In genomic region chr3:188792788-188793187, GRCh38 we compare ENCODE assay signal across 12 cellular contexts.
DNase-seq lines count a peak whose midpoint lies in the region; ATAC-seq, FAIRE-seq and TF ChIP-seq lines count a peak whose summit lies in the region.
"Had no signal": no experiment of that assay in that cellular context is flagged by ENCODE, and none has a peak within 500 bp of the region (broad histone marks: within the 10 kb centered on the region; RNA-seq: fewer than 3 reads in every experiment).

No MANE protein-coding gene starts in this region.

- no peak overlapping the region for H3K27ac Mint-ChIP-seq in activated CD4-positive, alpha-beta T cell treated with anti-CD3 and anti-CD28 coated beads, Interleukin-2, amount 10 ng/mL, durations not matched to agents 24 days and 14 days
- no peak overlapping the region for H3K27ac Mint-ChIP-seq in activated CD4-positive, alpha-beta T cell treated with anti-CD3 and anti-CD28 coated beads, Interleukin-2, amount 10 ng/mL, durations not matched to agents 7 days and 5 days
- H3K27ac Mint-ChIP-seq in astrocyte (ENCODE audit: unreplicated experiment) = peak overlapping the region; percentile 67

- no peaks in the 10 kb centered on the region for H3K27me3 Mint-ChIP-seq in activated CD4-positive, alpha-beta T cell treated with anti-CD3 and anti-CD28 coated beads, Interleukin-2, amount 10 ng/mL, durations not matched to agents 24 days and 14 days
- H3K27me3 Mint-ChIP-seq in activated CD4-positive, alpha-beta T cell treated with anti-CD3 and anti-CD28 coated beads, Interleukin-2, amount 10 ng/mL, durations not matched to agents 7 days and 5 days = no peaks in the 10 kb centered on the region
- no peaks in the 10 kb centered on the region for H3K27me3 Mint-ChIP-seq in astrocyte (ENCODE audit: low read depth, unreplicated experiment)

- no peak overlapping the region for H3K4me2 ChIP-seq in astrocyte (ENCODE audit: low read length)
- H3K4me2 ChIP-seq: BLaER1 had no signal

- peak; percentile 24 for TF ChIP-seq CTCF in astrocyte (IDR thresholded peaks at IDR 0.05; ENCODE audit: insufficient read depth, low read depth, low read length)
- TF ChIP-seq CTCF in gastroesophageal sphincter (IDR thresholded peaks at IDR 0.05) = peak in 2 of 4 experiments; percentile 22 to 42

- H2AFZ ChIP-seq in astrocyte (ENCODE audit: low read depth, low read length) = no peak overlapping the region

- H3K4me3 ChIP-seq in astrocyte (ENCODE audit: insufficient read depth, low read depth, low read length) (no peak overlapping the region), gastroesophageal sphincter (no peak overlapping the region)
- H3K4me3 ChIP-seq: BLaER1, SJCRH30 had no signal

- H3K36me3 ChIP-seq in astrocyte (ENCODE audit: insufficient read depth, low read length) (no peaks in the 10 kb centered on the region), gastroesophageal sphincter (no peaks in the 10 kb centered on the region)
- H3K36me3 ChIP-seq: BLaER1, SJCRH30 had no signal

- CTCF ChIA-PET in activated CD4-positive, alpha-beta T cell treated with anti-CD3 and anti-CD28 coated beads, Interleukin-2, amount 10 ng/mL, durations not matched to agents 7 days and 5 days (lab: Charles Lee) = interaction anchor here (0.6 to 1.1 kb wide), 3 partner anchors 146 to 1856 kb away, joined by 3 to 4 read pairs (median 3); no protein-coding TSS in a partner anchor

- peaks cover 6% of the 10 kb centered on the region for H3K4me1 Mint-ChIP-seq in activated CD4-positive, alpha-beta T cell treated with anti-CD3 and anti-CD28 coated beads, Interleukin-2, amount 10 ng/mL, durations not matched to agents 24 days and 14 days
- H3K4me1 Mint-ChIP-seq in activated CD4-positive, alpha-beta T cell treated with anti-CD3 and anti-CD28 coated beads, Interleukin-2, amount 10 ng/mL, durations not matched to agents 7 days and 5 days = no peaks in the 10 kb centered on the region
- H3K4me1 Mint-ChIP-seq in astrocyte (ENCODE audit: low read depth, unreplicated experiment) = peaks cover 36% of the 10 kb centered on the region

- TF ChIP-seq POLR2A in gastroesophageal sphincter (IDR thresholded peaks at IDR 0.05) = no peak

- H3K9me3 ChIP-seq in astrocyte (ENCODE audit: insufficient read depth, low read depth, low read length) (no peaks in the 10 kb centered on the region), gastroesophageal sphincter (no peaks in the 10 kb centered on the region)
- H3K9me3 ChIP-seq: BLaER1, SJCRH30 had no signal

- WGBS in gastroesophageal sphincter (ENCODE audit: low coverage in 1 of 2), 2 donors = 65 to 72% methylated on average over 5 of the region's 6 CpGs

- intact Hi-C loops in activated CD4-positive, alpha-beta T cell treated with anti-CD3 and anti-CD28 coated beads, Interleukin-2, amount 10 ng/mL, durations not matched to agents 24 days and 14 days (cut with micrococcal nuclease) = no loop called here

- H3K9me3 Mint-ChIP-seq in activated CD4-positive, alpha-beta T cell treated with anti-CD3 and anti-CD28 coated beads, Interleukin-2, amount 10 ng/mL, durations not matched to agents 24 days and 14 days = no peaks in the 10 kb centered on the region
- no peaks in the 10 kb centered on the region for H3K9me3 Mint-ChIP-seq in activated CD4-positive, alpha-beta T cell treated with anti-CD3 and anti-CD28 coated beads, Interleukin-2, amount 10 ng/mL, durations not matched to agents 7 days and 5 days
- peaks cover 10% of the 10 kb centered on the region for H3K9me3 Mint-ChIP-seq in astrocyte (ENCODE audit: unreplicated experiment)

- peak; percentile 51 for DNase-seq in activated CD4-positive, alpha-beta T cell treated with anti-CD3 and anti-CD28 coated beads, Interleukin-2, amount 10 ng/mL, durations not matched to agents 24 days and 14 days
- DNase-seq in activated CD4-positive, alpha-beta T cell treated with anti-CD3 and anti-CD28 coated beads, Interleukin-2, amount 10 ng/mL, durations not matched to agents 7 days and 5 days = no peak
- DNase-seq in astrocyte (ENCODE audit: low read depth) (no peak), iPS-NIHi7 (ENCODE audit: extremely low spot score) (peak; percentile 50), superior temporal gyrus (ENCODE audit: extremely low spot score) (peak; percentile 68), HUDEP-2 (lab: John Stamatoyannopoulos, UW; ENCODE audit: unreplicated experiment in 76 of 76) (no peak), cerebellum (ENCODE audit: low spot score) (no peak)
- DNase-seq: activated T-cell treated with anti-CD3 and anti-CD28 coated beads, Interleukin-2, amount 50 U/mL, for 48 hours; NCI-H1092 treated with DMSO at 0.1 percent for 48 hours had no signal

- H3K27ac ChIP-seq in astrocyte (ENCODE audit: low read depth, low read length) (no peak overlapping the region), gastroesophageal sphincter (no peak overlapping the region)
- H3K27ac ChIP-seq: BLaER1, SJCRH30 had no signal

- no peak overlapping the region for H3K4me3 Mint-ChIP-seq in activated CD4-positive, alpha-beta T cell treated with anti-CD3 and anti-CD28 coated beads, Interleukin-2, amount 10 ng/mL, durations not matched to agents 24 days and 14 days
- no peak overlapping the region for H3K4me3 Mint-ChIP-seq in activated CD4-positive, alpha-beta T cell treated with anti-CD3 and anti-CD28 coated beads, Interleukin-2, amount 10 ng/mL, durations not matched to agents 7 days and 5 days
- no peak overlapping the region for H3K4me3 Mint-ChIP-seq in astrocyte (ENCODE audit: unreplicated experiment)

- no peaks in the 10 kb centered on the region for H4K20me1 ChIP-seq in astrocyte (ENCODE audit: insufficient read depth, low read length)
- H4K20me1 ChIP-seq: BLaER1 had no signal

- ATAC-seq in gastroesophageal sphincter = no peak

- peaks cover 12% of the 10 kb centered on the region for H3K79me2 ChIP-seq in astrocyte (ENCODE audit: insufficient read depth, low read length)

- TF ChIP-seq EP300 in gastroesophageal sphincter (IDR thresholded peaks at IDR 0.05) = no peak

- no peak overlapping the region for H3K9ac ChIP-seq in astrocyte (ENCODE audit: low read length)
- H3K9ac ChIP-seq: BLaER1 had no signal

- H3K27me3 ChIP-seq in astrocyte (ENCODE audit: insufficient read depth, low read length) (no peaks in the 10 kb centered on the region), gastroesophageal sphincter (no peaks in the 10 kb centered on the region)
- H3K27me3 ChIP-seq: BLaER1, SJCRH30 had no signal

- no peak for FAIRE-seq in astrocyte (lab: Jason Lieb, UNC)

- H3K4me1 ChIP-seq in astrocyte (ENCODE audit: insufficient read depth, low read length) = peaks cover 35% of the 10 kb centered on the region
- H3K4me1 ChIP-seq in gastroesophageal sphincter = peaks cover under 1 to 63% (median 10%) of the 10 kb centered on the region in 3 donors
- H3K4me1 ChIP-seq: SJCRH30 had no signal

- POLR2A ChIA-PET in activated CD4-positive, alpha-beta T cell treated with anti-CD3 and anti-CD28 coated beads, Interleukin-2, amount 10 ng/mL, durations not matched to agents 7 days and 5 days (lab: Charles Lee) = no interaction called here

- H3K36me3 Mint-ChIP-seq in activated CD4-positive, alpha-beta T cell treated with anti-CD3 and anti-CD28 coated beads, Interleukin-2, amount 10 ng/mL, durations not matched to agents 24 days and 14 days (ENCODE audit: low read depth) = no peaks in the 10 kb centered on the region
- H3K36me3 Mint-ChIP-seq in activated CD4-positive, alpha-beta T cell treated with anti-CD3 and anti-CD28 coated beads, Interleukin-2, amount 10 ng/mL, durations not matched to agents 7 days and 5 days (ENCODE audit: low read depth) = peaks cover 2% of the 10 kb centered on the region
- H3K36me3 Mint-ChIP-seq in astrocyte (ENCODE audit: low read depth, unreplicated experiment) = peaks cover 21% of the 10 kb centered on the region

Comparison
In these comparisons a context has a peak if more than half of its experiments do, and no peak if none do; other contexts are left out.
1. DNase-seq: peak in activated CD4-positive, alpha-beta T cell treated with anti-CD3 and anti-CD28 coated beads, Interleukin-2, amount 10 ng/mL, durations not matched to agents 24 days and 14 days (single experiment), iPS-NIHi7 (single experiment) and superior temporal gyrus (single experiment); none in activated CD4-positive, alpha-beta T cell treated with anti-CD3 and anti-CD28 coated beads, Interleukin-2, amount 10 ng/mL, durations not matched to agents 7 days and 5 days (single experiment), astrocyte (single experiment), HUDEP-2 (0 of 76) and cerebellum (single experiment).